In the genomic region with DNA sequence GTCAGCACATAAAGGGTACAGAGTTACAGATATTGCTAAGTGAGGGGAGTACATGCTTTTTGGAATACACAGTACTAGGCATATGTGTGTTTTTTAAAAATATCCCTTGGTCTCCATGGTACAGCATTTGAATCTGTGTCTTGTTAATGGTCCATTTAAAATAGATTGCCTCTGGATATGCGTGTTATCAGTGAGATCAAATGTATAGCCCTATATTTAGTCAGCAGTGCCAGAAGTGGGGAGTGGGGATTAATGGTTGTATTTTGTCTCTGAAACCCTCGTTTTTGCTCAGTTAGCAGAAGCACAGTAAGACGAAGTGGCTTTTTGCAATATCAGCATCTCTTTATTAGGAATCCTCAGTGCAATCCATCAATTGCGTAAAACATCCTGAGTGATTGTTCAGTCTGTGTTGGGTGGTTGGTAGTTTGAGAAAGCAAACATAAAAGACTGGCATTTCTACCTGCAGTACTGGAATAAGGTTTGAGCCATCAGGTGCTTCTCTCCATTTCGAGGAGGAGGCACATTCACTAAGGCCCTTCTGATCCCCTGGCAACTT, we compare ENCODE assay signal across 16 cellular contexts. TPM values are rescaled to one million over a fixed set of nuclear protein-coding genes. Genes with fewer than 3 reads are reported as not detected.
DNase-seq lines count a peak whose midpoint lies in the region; ATAC-seq, FAIRE-seq and TF ChIP-seq lines count a peak whose summit lies in the region.
"Had no signal": no experiment of that assay in that cellular context is flagged by ENCODE, and none has a peak within 500 bp of the region (broad histone marks: within the 10 kb centered on the region; RNA-seq: fewer than 3 reads in every experiment).

No MANE protein-coding gene starts in this region.

- H3K27ac ChIP-seq in SK-N-SH (ENCODE audit: low read depth in 2 of 2, low read length in 1 of 2) (peak overlapping the region in 1 of 2 experiments; percentile 3; a peak in 2 of 4 replicates), SK-N-MC (peak overlapping the region; percentile 56; the same call in 1 of the 2 replicates)
- H3K27ac ChIP-seq: 22Rv1, BLaER1, GM23248 had no signal

- no peak for TF ChIP-seq EP300 in SK-N-SH (IDR thresholded peaks at IDR 0.05; ENCODE audit: borderline replicate concordance in 1 of 2, low read depth in 1 of 2, low read length in 1 of 2)

- H2AFZ ChIP-seq in SK-N-SH (ENCODE audit: low read depth): no peak overlapping the region
- H2AFZ ChIP-seq: GM23248 had no signal

- POLR2A ChIA-PET in SK-N-SH (lab: Yijun Ruan, JAX): no interaction called here

- H3K79me2 ChIP-seq in SK-N-SH (ENCODE audit: insufficient read depth): peaks cover 7% of the 10 kb centered on the region

- WGBS in SK-N-SH (ENCODE audit: low lambda C conversion rate): 83% methylated on average over 5 of the region's 5 CpGs

- no peak for TF ChIP-seq CTCF in SK-N-SH (IDR thresholded peaks at IDR 0.05)

- no peaks in the 10 kb centered on the region for H3K9me3 ChIP-seq in SK-N-SH
- H3K9me3 ChIP-seq in SK-N-MC (ENCODE audit: low read depth, low read length): no peaks in the 10 kb centered on the region
- H3K9me3 ChIP-seq: BLaER1 had no signal

- ATAC-seq in SK-N-SH treated with all-trans-retinoic acid at 6 μM for 48 hours (no peak), left lobe of liver (peak; percentile 75), HG03135 (IDR thresholded peaks at IDR 0.05; ENCODE audit: unreplicated experiment) (no peak)

- H3K36me3 ChIP-seq in SK-N-SH (replicated peaks in 1 of 2; ENCODE audit: control insufficient read depth in 1 of 2, insufficient read depth in 2 of 2, low read length in 1 of 2) (peaks cover 52 to 92% of the 10 kb centered on the region in 2 experiments), SK-N-MC (ENCODE audit: insufficient read depth, low read length) (peaks cover 100% of the 10 kb centered on the region)

- DNase-seq in SK-N-SH (no peak), SK-N-MC (ENCODE audit: low read depth, low spot score) (no peak), left lobe of liver (ENCODE audit: low spot score) (no peak), HTR-8/SVneo (ENCODE audit: insufficient read length, low spot score) (no peak)
- no peak for DNase-seq in central memory CD4-positive, alpha-beta T cell
- DNase-seq: AML-193; CD8-positive, alpha-beta memory T cell; DMS 273 treated with DMSO at 0.1 percent for 48 hours; GM23248; KBM-7 had no signal

- no peak for FAIRE-seq in HTR-8/SVneo (lab: Jason Lieb, UNC)
- FAIRE-seq: GM18507, H54 had no signal

- H3K9me2 ChIP-seq in SK-N-SH: no peaks in the 10 kb centered on the region

- H3K4me1 ChIP-seq in SK-N-SH (ENCODE audit: control insufficient read depth in 1 of 2, insufficient read depth in 2 of 2, low read depth in 1 of 2, low read length in 1 of 2): no peaks in the 10 kb centered on the region; a peak in 1 of 4 replicates
- H3K4me1 ChIP-seq: BLaER1 had no signal

- no peaks in the 10 kb centered on the region for H3K27me3 ChIP-seq in SK-N-SH (ENCODE audit: insufficient read depth)
- H3K27me3 ChIP-seq: BLaER1 had no signal

- no peaks in the 10 kb centered on the region for H4K20me1 ChIP-seq in SK-N-SH (ENCODE audit: insufficient read depth)
- H4K20me1 ChIP-seq: BLaER1 had no signal

- no peaks in the 10 kb centered on the region for H3F3A ChIP-seq in SK-N-SH (replicated peaks; ENCODE audit: insufficient read depth)

- H3K9ac ChIP-seq in SK-N-SH (no peak overlapping the region), SK-N-MC (ENCODE audit: insufficient read length) (no peak overlapping the region)
- H3K9ac ChIP-seq: BLaER1, GM23248 had no signal

- TF ChIP-seq RAD21 in SK-N-SH (IDR thresholded peaks at IDR 0.05; ENCODE audit: low read length): no peak

- CTCF ChIA-PET in SK-N-SH (lab: Yijun Ruan, JAX): interaction anchor here (0.9 to 1.9 kb wide), 4 partner anchors 71 to 95 kb away, joined by 3 to 8 read pairs (median 6); a partner anchor contains a TSS

- H3K4me3 ChIP-seq in SK-N-SH (ENCODE audit: low read depth in 2 of 2, low read length in 1 of 2) (no peak overlapping the region), SK-N-MC (no peak overlapping the region)
- H3K4me3 ChIP-seq: BLaER1, GM23248 had no signal

- H3K4me2 ChIP-seq in SK-N-SH: no peak overlapping the region
- H3K4me2 ChIP-seq: BLaER1 had no signal

TF ChIP-seq in SK-N-SH, 30 proteins besides CTCF, POLR2A, EP300 and RAD21:
- TF ChIP-seq RXRA (IDR thresholded peaks at IDR 0.05; ENCODE audit: borderline replicate concordance, low read depth) (no peak), YY1 (IDR thresholded peaks at IDR 0.05; ENCODE audit: low read depth) (no peak), GATA2 (CRISPR knock-in tag; IDR thresholded peaks at IDR 0.05) (peak; percentile 51; the same call in 1 of the 2 replicates), MXI1 (IDR thresholded peaks at IDR 0.05; ENCODE audit: low read depth, low read length) (no peak), GABPA (IDR thresholded peaks at IDR 0.05; ENCODE audit: low read depth) (no peak)
- TF ChIP-seq, protein P1, sequence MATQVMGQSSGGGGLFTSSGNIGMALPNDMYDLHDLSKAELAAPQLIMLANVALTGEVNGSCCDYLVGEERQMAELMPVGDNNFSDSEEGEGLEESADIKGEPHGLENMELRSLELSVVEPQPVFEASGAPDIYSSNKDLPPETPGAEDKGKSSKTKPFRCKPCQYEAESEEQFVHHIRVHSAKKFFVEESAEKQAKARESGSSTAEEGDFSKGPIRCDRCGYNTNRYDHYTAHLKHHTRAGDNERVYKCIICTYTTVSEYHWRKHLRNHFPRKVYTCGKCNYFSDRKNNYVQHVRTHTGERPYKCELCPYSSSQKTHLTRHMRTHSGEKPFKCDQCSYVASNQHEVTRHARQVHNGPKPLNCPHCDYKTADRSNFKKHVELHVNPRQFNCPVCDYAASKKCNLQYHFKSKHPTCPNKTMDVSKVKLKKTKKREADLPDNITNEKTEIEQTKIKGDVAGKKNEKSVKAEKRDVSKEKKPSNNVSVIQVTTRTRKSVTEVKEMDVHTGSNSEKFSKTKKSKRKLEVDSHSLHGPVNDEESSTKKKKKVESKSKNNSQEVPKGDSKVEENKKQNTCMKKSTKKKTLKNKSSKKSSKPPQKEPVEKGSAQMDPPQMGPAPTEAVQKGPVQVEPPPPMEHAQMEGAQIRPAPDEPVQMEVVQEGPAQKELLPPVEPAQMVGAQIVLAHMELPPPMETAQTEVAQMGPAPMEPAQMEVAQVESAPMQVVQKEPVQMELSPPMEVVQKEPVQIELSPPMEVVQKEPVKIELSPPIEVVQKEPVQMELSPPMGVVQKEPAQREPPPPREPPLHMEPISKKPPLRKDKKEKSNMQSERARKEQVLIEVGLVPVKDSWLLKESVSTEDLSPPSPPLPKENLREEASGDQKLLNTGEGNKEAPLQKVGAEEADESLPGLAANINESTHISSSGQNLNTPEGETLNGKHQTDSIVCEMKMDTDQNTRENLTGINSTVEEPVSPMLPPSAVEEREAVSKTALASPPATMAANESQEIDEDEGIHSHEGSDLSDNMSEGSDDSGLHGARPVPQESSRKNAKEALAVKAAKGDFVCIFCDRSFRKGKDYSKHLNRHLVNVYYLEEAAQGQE (IDR thresholded peaks at IDR 0.05; ENCODE audit: low read depth, low read length): no peak
TF ChIP-seq in SK-N-SH: peak in this region for 1.

TF ChIP-seq in SK-N-SH treated with all-trans-retinoic acid at 6 μM for 48 hours, 23 proteins besides CTCF, POLR2A, EP300 and RAD21:
- TF ChIP-seq ZFP30 (CRISPR knock-in tag; IDR thresholded peaks at IDR 0.05) (no peak), CSDC2 (CRISPR knock-in tag; IDR thresholded peaks at IDR 0.05) (no peak), ARNTL (CRISPR knock-in tag; IDR thresholded peaks at IDR 0.05; ENCODE audit: borderline replicate concordance, low read depth) (no peak), PPARA (CRISPR knock-in tag; IDR thresholded peaks at IDR 0.05; ENCODE audit: borderline replicate concordance) (no peak), ZNF565 (CRISPR knock-in tag; conservative IDR thresholded peaks at IDR 0.05; ENCODE audit: low read depth) (no peak), ZNF70 (CRISPR knock-in tag; IDR thresholded peaks at IDR 0.05) (no peak)

RNA-seq across cellular contexts. Expression of a gene that starts 19.0 kb away (rescaled TPM):
- 12.4 and 14.8 TPM in 2 replicates for polyA plus RNA-seq in SK-N-SH (2012; rRNA removed)
- polyA plus RNA-seq in SK-N-SH (2012; cell fraction: cytosol; rRNA removed): 17.1 and 18.9 TPM in 2 replicates
- 15.4 and 15.7 TPM in 2 replicates for polyA plus RNA-seq in SK-N-SH (2012; cell fraction: nucleus; rRNA removed)
- 28.9 TPM for total RNA-seq in left lobe of liver

RNA-seq across cellular contexts. Expression of a gene that starts 19.3 kb away (rescaled TPM):
- polyA plus RNA-seq in SK-N-SH (2012; rRNA removed): 1.6 and 2.2 TPM in 2 replicates
- 2.4 and 2.9 TPM in 2 replicates for polyA plus RNA-seq in SK-N-SH (2012; cell fraction: cytosol; rRNA removed)
- 1.9 and 3.8 TPM in 2 replicates for polyA plus RNA-seq in SK-N-SH (2012; cell fraction: nucleus; rRNA removed)
- 8.9 TPM for total RNA-seq in left lobe of liver
